In the genomic region with DNA sequence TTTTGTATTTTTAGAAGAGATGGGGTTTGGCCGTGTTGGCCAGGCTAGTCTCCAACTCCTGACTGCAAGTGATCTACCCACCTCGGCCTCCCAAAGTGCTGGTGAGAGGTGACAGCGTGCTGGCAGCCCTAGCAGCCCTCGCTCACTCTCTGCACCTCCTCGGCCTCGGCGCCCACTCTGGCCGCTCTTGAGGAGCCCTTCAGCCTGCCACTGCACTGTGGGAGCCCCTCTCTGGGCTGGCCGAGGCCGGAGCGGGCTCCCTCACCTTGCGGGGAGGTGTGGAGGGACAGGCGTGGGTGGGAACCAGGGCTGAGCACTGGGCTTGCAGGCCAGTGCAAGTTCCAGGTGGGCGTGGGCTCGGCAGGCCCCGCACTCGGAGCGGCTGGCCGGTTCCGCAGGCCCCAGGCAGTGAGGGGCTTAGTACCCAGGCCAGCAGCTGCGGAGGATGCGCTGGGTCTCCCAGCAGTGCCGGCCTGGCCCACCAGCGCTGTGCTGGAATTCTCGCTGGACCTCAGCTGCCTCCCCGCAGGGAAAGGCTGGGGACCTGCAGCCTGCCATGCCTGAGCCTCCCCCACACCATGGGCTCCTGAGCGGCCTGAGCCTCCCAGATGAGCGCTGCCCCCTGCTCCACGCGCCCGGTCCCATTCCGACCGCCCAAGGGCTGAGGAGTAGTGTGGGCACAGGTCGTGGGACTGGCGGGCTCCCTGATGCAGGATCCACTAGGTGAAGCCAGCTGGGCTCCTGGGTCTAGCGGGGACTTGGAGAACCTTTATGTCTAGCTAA, we compare ENCODE assay signal across 27 cellular contexts.
"Had no signal": no experiment of that assay in that cellular context is flagged by ENCODE, and none has a peak within 500 bp of the region (broad histone marks: within the 10 kb centered on the region; RNA-seq: fewer than 3 reads in every experiment).

No MANE protein-coding gene starts in this region.

- H3K4me3 Mint-ChIP-seq: immature natural killer cell; mesothelial cell of epicardium; natural killer cell treated with Interleukin-12 subunit alpha and Interleukin-12 subunit beta and Interleukin-15 and Interleukin-18, amount 100 ng/mL, for 72 hours; stimulated activated naive B cell treated with anti-CD40 and anti-IgM and Interleukin-4, amounts not matched to agents 10 μg/mL and 1 μg/mL and 100 μg/mL, for 72 hours; stimulated activated naive CD8-positive, alpha-beta T cell treated with anti-CD3 and anti-CD28 coated beads, Interleukin-15, Interleukin-2, amounts not matched to agents 100 ng/mL and 50 ng/mL, for 24 hours had no signal

- H3K4me2 ChIP-seq: smooth muscle cell had no signal

- H3K9me3 Mint-ChIP-seq: immature natural killer cell; mesothelial cell of epicardium; naive thymus-derived CD4-positive, alpha-beta T cell; natural killer cell treated with Interleukin-12 subunit alpha and Interleukin-12 subunit beta and Interleukin-15 and Interleukin-18, amount 100 ng/mL, for 72 hours; stimulated activated naive B cell treated with anti-CD40 and anti-IgM and Interleukin-4, amounts not matched to agents 10 μg/mL and 1 μg/mL and 100 μg/mL, for 72 hours; stimulated activated naive CD8-positive, alpha-beta T cell treated with anti-CD3 and anti-CD28 coated beads, Interleukin-15, Interleukin-2, amounts not matched to agents 100 ng/mL and 50 ng/mL, for 24 hours; type B pancreatic cell had no signal

- H3K4me3 ChIP-seq: heart left ventricle, left ventricle myocardium inferior, lung, mucosa of descending colon, ovary, right atrium auricular region, smooth muscle cell, suprapubic skin, thoracic aorta, tibial artery, uterus had no signal

- H3K9me3 ChIP-seq: mucosa of descending colon, neutrophil, ovary, right atrium auricular region, suprapubic skin, thoracic aorta, tibial artery, uterus had no signal

- ATAC-seq: heart left ventricle; left colon; mucosa of descending colon; naive thymus-derived CD4-positive, alpha-beta T cell; natural killer cell treated with Interleukin-12 subunit alpha and Interleukin-12 subunit beta and Interleukin-15 and Interleukin-18, amount 100 ng/mL, for 72 hours; stimulated activated naive B cell treated with anti-CD40 and anti-IgM and Interleukin-4, amounts not matched to agents 10 μg/mL and 1 μg/mL and 100 μg/mL, for 72 hours had no signal

- H3K4me1 ChIP-seq: uterus had no signal

- H3K36me3 ChIP-seq: heart left ventricle, left ventricle myocardium inferior, neutrophil, ovary, right atrium auricular region, suprapubic skin, thoracic aorta, tibial artery, uterus had no signal

- DNase-seq: glutamatergic neuron; hypothalamus; immature natural killer cell; kidney; left colon; left ventricle myocardium inferior; mesendoderm; mucosa of descending colon; ovary; stimulated activated CD4-positive, alpha-beta T cell treated with anti-CD3 and anti-CD28 coated beads, Interleukin-1b, Interleukin-23, amount 100 ng/mL, for 48 hours; stimulated activated CD4-positive, alpha-beta T cell treated with anti-CD3 and anti-CD28 coated beads, Interleukin-4, amount 100 ng/mL, for 1 hour; stimulated activated naive B cell treated with anti-CD40 and anti-IgM and Interleukin-4, amounts not matched to agents 10 μg/mL and 1 μg/mL and 100 μg/mL, for 72 hours; tibial artery; uterus had no signal

- H3K27ac Mint-ChIP-seq: immature natural killer cell; mesothelial cell of epicardium; natural killer cell treated with Interleukin-12 subunit alpha and Interleukin-12 subunit beta and Interleukin-15 and Interleukin-18, amount 100 ng/mL, for 72 hours; progenitor cell of endocrine pancreas; stimulated activated naive B cell treated with anti-CD40 and anti-IgM and Interleukin-4, amounts not matched to agents 10 μg/mL and 1 μg/mL and 100 μg/mL, for 72 hours; stimulated activated naive CD8-positive, alpha-beta T cell treated with anti-CD3 and anti-CD28 coated beads, Interleukin-15, Interleukin-2, amounts not matched to agents 100 ng/mL and 50 ng/mL, for 24 hours; type B pancreatic cell had no signal

- H3K27me3 ChIP-seq: heart left ventricle, neutrophil, ovary, right atrium auricular region, suprapubic skin, tibial artery, uterus had no signal

- H3K27me3 Mint-ChIP-seq: stimulated activated naive B cell treated with anti-CD40 and anti-IgM and Interleukin-4, amounts not matched to agents 10 μg/mL and 1 μg/mL and 100 μg/mL, for 72 hours; stimulated activated naive CD8-positive, alpha-beta T cell treated with anti-CD3 and anti-CD28 coated beads, Interleukin-15, Interleukin-2, amounts not matched to agents 100 ng/mL and 50 ng/mL, for 24 hours; type B pancreatic cell had no signal

- H3K27ac ChIP-seq: left ventricle myocardium inferior, neutrophil, ovary, right atrium auricular region, suprapubic skin, thoracic aorta, uterus had no signal

- H3K36me3 Mint-ChIP-seq: immature natural killer cell; mesothelial cell of epicardium; natural killer cell treated with Interleukin-12 subunit alpha and Interleukin-12 subunit beta and Interleukin-15 and Interleukin-18, amount 100 ng/mL, for 72 hours; type B pancreatic cell had no signal
